In the genomic region with DNA sequence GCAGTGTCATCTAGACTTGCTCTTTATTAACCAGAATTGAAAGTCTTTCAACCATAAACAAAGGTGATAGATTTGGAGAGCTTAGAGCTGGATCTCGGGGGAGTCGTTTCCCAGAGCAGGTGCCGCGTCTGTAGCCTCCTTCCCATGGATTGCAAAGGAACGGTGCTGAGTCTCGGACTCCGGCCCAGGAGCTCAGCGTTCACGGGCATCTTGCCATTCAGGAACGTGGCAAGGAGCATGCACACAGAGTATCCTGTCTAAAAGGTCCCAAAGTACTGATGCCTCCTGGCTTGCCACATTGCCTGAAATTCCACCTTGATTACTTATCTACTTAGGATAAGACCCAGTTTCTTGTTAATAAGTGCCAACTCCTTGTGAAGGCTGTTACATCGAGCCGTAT, we compare ENCODE assay signal across 19 cellular contexts.
"Had no signal": no experiment of that assay in that cellular context is flagged by ENCODE, and none has a peak within 500 bp of the region (broad histone marks: within the 10 kb centered on the region; RNA-seq: fewer than 3 reads in every experiment).

No MANE protein-coding gene starts in this region.

- DNase-seq: Kasumi-1, MV-4-11, NCI-H1048, NCI-H1105, NCI-H1417, NCI-H1436 treated with DMSO at 0.1 percent for 48 hours, NCI-H1694, NCI-H1930, NCI-H2081, NCI-H2171, NCI-H226, NCI-H446, NCI-H510A, NCI-H524 treated with DMSO at 0.1 percent for 48 hours, NCI-H69, NCI-H774, Right ventricle myocardium superior, RPMI8226, SIG-M5 had no signal
